ENCODE assay signal across 1 cellular context in the genomic region with DNA sequence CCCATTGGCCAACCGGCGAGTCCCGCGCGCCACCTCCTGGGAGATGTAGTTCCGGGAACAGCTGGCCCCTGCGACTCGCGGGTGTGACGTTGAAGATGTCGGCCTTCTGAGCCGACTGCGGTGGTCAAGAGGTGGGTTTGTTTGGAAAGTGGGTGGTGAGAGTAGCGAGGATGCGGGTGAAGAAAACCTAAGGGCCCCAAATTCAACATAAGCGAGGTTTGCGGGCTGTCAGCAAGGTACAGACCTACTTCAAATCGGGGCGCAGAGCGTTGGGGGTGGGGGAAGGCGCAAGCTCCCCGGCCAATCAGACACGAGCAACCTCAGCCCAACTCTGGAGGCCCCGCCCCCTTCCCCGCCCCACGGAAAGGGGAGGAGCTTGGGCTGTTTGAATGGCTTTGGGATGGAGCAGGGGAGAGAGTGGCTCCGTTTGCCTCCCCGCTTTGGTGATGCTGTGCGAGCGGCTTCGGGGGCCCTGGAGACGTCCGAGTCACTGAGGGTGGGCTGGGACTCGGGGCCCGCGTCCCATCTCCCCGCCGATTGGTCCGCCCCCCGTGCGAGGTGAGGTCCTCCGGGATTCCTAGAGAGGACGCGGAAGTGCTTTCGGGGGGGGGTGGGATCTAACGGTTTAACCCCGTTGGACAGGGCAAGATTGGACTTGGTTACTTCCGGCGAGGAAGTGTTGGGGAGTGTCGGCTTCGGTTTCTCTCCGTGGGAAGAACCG.
A peak's percentile ranks its signal among the peaks of the same experiment; 100 is the strongest.
TF ChIP-seq lines count a peak whose summit lies in the region.

Gene ZKSCAN5 (plus strand): TSS at position 60 of the 721 bp plus-strand sequence. CDS start 1,383 bp downstream, outside the sequence.

TF ChIP-seq in WTC11, 78 proteins besides CTCF, POLR2A, EP300 and RAD21 (continued from another document):
- TF ChIP-seq, protein P1, sequence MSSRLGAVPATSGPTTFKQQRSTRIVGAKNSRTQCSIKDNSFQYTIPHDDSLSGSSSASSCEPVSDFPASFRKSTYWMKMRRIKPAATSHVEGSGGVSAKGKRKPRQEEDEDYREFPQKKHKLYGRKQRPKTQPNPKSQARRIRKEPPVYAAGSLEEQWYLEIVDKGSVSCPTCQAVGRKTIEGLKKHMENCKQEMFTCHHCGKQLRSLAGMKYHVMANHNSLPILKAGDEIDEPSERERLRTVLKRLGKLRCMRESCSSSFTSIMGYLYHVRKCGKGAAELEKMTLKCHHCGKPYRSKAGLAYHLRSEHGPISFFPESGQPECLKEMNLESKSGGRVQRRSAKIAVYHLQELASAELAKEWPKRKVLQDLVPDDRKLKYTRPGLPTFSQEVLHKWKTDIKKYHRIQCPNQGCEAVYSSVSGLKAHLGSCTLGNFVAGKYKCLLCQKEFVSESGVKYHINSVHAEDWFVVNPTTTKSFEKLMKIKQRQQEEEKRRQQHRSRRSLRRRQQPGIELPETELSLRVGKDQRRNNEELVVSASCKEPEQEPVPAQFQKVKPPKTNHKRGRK (CRISPR knock-in tag; IDR thresholded peaks at IDR 0.05; ENCODE audit: borderline replicate concordance): no peak
- TF ChIP-seq NR2C2 (CRISPR knock-in tag; IDR thresholded peaks at IDR 0.05): no peak
- no peak for TF ChIP-seq ZNF138 (CRISPR knock-in tag; conservative IDR thresholded peaks at IDR 0.05)
- no peak for TF ChIP-seq ZSCAN18 (CRISPR knock-in tag; IDR thresholded peaks at IDR 0.05)
- TF ChIP-seq FOXP1 (CRISPR knock-in tag; IDR thresholded peaks at IDR 0.05; ENCODE audit: borderline replicate concordance): peak; percentile 56; the same call in 1 of the 2 replicates
- peak; percentile 44; the same call in 1 of the 2 replicates for TF ChIP-seq ARID4B (CRISPR knock-in tag; IDR thresholded peaks at IDR 0.05; ENCODE audit: borderline replicate concordance)
- TF ChIP-seq E2F1 (CRISPR knock-in tag; IDR thresholded peaks at IDR 0.05): no peak
- TF ChIP-seq ETV6 (CRISPR knock-in tag; IDR thresholded peaks at IDR 0.05): peak; percentile 22; the same call in 1 of the 2 replicates
